Comparison of ENCODE assay signal across 15 cellular contexts in the genomic region with DNA sequence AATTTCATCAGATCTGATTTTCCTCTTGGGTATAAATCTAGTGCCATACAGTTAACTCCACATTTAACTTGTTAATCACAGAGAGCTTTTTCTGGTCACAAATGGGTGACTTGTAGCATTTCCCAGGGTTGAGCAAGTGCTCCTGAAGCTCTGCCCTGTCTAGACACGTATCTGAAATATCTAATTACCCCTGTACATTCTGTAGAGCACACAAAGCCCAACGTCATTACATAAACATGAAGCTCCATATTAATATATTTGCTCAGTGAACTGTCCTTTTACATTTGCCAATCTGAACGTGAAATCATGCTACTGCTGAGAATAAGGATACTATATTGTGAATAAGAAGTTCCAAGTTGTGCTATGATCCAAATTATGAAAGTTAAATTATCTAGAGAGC. TPM values are rescaled to one million over a fixed set of nuclear protein-coding genes. Genes with fewer than 3 reads are reported as not detected.
A peak's percentile ranks its signal among the peaks of the same experiment; 100 is the strongest.
DNase-seq lines count a peak whose midpoint lies in the region; ATAC-seq, FAIRE-seq and TF ChIP-seq lines count a peak whose summit lies in the region.
"Had no signal": no experiment of that assay in that cellular context is flagged by ENCODE, and none has a peak within 500 bp of the region (broad histone marks: within the 10 kb centered on the region; RNA-seq: fewer than 3 reads in every experiment).

No MANE protein-coding gene starts in this region.

- DNase-seq in SIG-M5 treated with dmso at 0.1 percent for 504 hours (lab: John Stamatoyannopoulos, UW; ENCODE audit: unreplicated experiment) (peak; percentile 28), SIG-M5 (lab: John Stamatoyannopoulos, UW) (no peak), NCI-H774 (lab: John Stamatoyannopoulos, UW) (peak; percentile 13), bronchial epithelial cell (ENCODE audit: low read depth) (peak; percentile 98), psoas muscle (no peak), GM19240 (ENCODE audit: insufficient read length, low spot score) (no peak)
- DNase-seq: DND-41, HFFc6 had no signal

- intact Hi-C loops in psoas muscle (cut with DNase I): no loop called here

- H3K36me3 ChIP-seq in bronchial epithelial cell (ENCODE audit: control insufficient read depth, insufficient read depth, low read length) (no peaks in the 10 kb centered on the region), psoas muscle (ENCODE audit: insufficient read depth in 1 of 2, low read depth in 1 of 2) (no peaks in the 10 kb centered on the region)
- H3K36me3 ChIP-seq: upper lobe of left lung had no signal

- no peak for FAIRE-seq in bronchial epithelial cell (lab: Jason Lieb, UNC)
- FAIRE-seq: colon, islet of Langerhans, K562 had no signal

- H3K27ac ChIP-seq in psoas muscle: peak overlapping the region; percentile 46

- no peak for ATAC-seq in psoas muscle
- ATAC-seq in HG03354 (IDR thresholded peaks at IDR 0.05; ENCODE audit: poor library complexity, severe bottlenecking, unreplicated experiment): no peak
- no peak for ATAC-seq in HG03095 (IDR thresholded peaks at IDR 0.05; ENCODE audit: unreplicated experiment)
- ATAC-seq: K562 had no signal

- no peaks in the 10 kb centered on the region for H3K9me3 ChIP-seq in psoas muscle
- H3K9me3 ChIP-seq: upper lobe of left lung had no signal

- peaks cover 15% of the 10 kb centered on the region for H3K4me1 ChIP-seq in psoas muscle

- WGBS in psoas muscle, 3 donors: 74 to 89% (median 85%) methylated on average over 3 of the region's 3 CpGs

- H3K4me3 ChIP-seq in bronchial epithelial cell (ENCODE audit: low read depth, low read length) (no peak overlapping the region), psoas muscle (no peak overlapping the region)
- H3K4me3 ChIP-seq: K562, skin epidermis, upper lobe of left lung had no signal

- TF ChIP-seq CTCF in bronchial epithelial cell (IDR thresholded peaks at IDR 0.05; ENCODE audit: insufficient read depth, low read length, severe bottlenecking): no peak
- TF ChIP-seq CTCF in psoas muscle (IDR thresholded peaks at IDR 0.05): no peak

- H3K27me3 ChIP-seq in bronchial epithelial cell (ENCODE audit: control insufficient read depth, insufficient read depth, low read length) (no peaks in the 10 kb centered on the region), psoas muscle (ENCODE audit: insufficient read depth in 3 of 3, low read length in 2 of 3) (no peaks in the 10 kb centered on the region)
- H3K27me3 ChIP-seq: upper lobe of left lung had no signal

RNA-seq across cellular contexts. Expression of gene THBS1, which starts 49.0 kb away (rescaled TPM):
- total RNA-seq in bronchial epithelial cell: 37.8 and 162 TPM in 2 replicates
- total RNA-seq in psoas muscle: 10 to 100 TPM in 3 of 4 donors, 1 to 10 TPM in 1; 9.5 to 40.1 (median 27.1) TPM
- polyA plus RNA-seq in psoas muscle: 1 to 10 TPM; 3.3 to 9.7 (median 4.5) TPM

Comparison
In these comparisons a context has a peak if more than half of its experiments do, and no peak if none do; other contexts are left out.
1. DNase-seq: peak in SIG-M5 treated with dmso at 0.1 percent for 504 hours (single experiment), NCI-H774 (single experiment) and bronchial epithelial cell (single experiment); none in SIG-M5 (single experiment), psoas muscle (0 of 2) and GM19240 (single experiment).